In genomic region chr20:35280523-35280922, GRCh38 we compare ENCODE assay signal across 1 cellular context.
TF ChIP-seq lines count a peak whose summit lies in the region.

No MANE protein-coding gene starts in this region.

TF ChIP-seq in HEK293, 187 proteins besides CTCF, POLR2A, EP300 and RAD21:
- no peak for TF ChIP-seq PRDM10 (tag by site-specific recombination; IDR thresholded peaks at IDR 0.05)
- TF ChIP-seq GLI2 (tag by site-specific recombination; IDR thresholded peaks at IDR 0.05; ENCODE audit: borderline replicate concordance, low read depth): no peak
- TF ChIP-seq ZNF555 (tag by site-specific recombination; conservative IDR thresholded peaks at IDR 0.05): no peak
- TF ChIP-seq ZBTB49 (tag by site-specific recombination; IDR thresholded peaks at IDR 0.05; ENCODE audit: low read depth): no peak
- no peak for TF ChIP-seq ZNF426 (tag by site-specific recombination; IDR thresholded peaks at IDR 0.05)
- TF ChIP-seq ZNF561 (tag by site-specific recombination; IDR thresholded peaks at IDR 0.05; ENCODE audit: borderline replicate concordance): no peak
- no peak for TF ChIP-seq YY1 (tag by site-specific recombination; IDR thresholded peaks at IDR 0.05)
- no peak for TF ChIP-seq KLF16 (tag by site-specific recombination; IDR thresholded peaks at IDR 0.05)
- no peak for TF ChIP-seq ZNF132 (tag by site-specific recombination; IDR thresholded peaks at IDR 0.05; ENCODE audit: borderline replicate concordance)
- TF ChIP-seq, protein P1, sequence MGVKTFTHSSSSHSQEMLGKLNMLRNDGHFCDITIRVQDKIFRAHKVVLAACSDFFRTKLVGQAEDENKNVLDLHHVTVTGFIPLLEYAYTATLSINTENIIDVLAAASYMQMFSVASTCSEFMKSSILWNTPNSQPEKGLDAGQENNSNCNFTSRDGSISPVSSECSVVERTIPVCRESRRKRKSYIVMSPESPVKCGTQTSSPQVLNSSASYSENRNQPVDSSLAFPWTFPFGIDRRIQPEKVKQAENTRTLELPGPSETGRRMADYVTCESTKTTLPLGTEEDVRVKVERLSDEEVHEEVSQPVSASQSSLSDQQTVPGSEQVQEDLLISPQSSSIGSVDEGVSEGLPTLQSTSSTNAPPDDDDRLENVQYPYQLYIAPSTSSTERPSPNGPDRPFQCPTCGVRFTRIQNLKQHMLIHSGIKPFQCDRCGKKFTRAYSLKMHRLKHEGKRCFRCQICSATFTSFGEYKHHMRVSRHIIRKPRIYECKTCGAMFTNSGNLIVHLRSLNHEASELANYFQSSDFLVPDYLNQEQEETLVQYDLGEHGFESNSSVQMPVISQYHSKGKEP (tag by site-specific recombination; IDR thresholded peaks at IDR 0.05): no peak
